25 cellular contexts compared by ENCODE assay signal in genomic region chr18:37612941-37613340, GRCh38. TPM values are rescaled to one million over a fixed set of nuclear protein-coding genes. Genes with fewer than 3 reads are reported as not detected.
DNase-seq lines count a peak whose midpoint lies in the region; ATAC-seq, FAIRE-seq and TF ChIP-seq lines count a peak whose summit lies in the region.
"Had no signal": no experiment of that assay in that cellular context is flagged by ENCODE, and none has a peak within 500 bp of the region (broad histone marks: within the 10 kb centered on the region; RNA-seq: fewer than 3 reads in every experiment).

No MANE protein-coding gene starts in this region.

- no peaks in the 10 kb centered on the region for H3K4me1 ChIP-seq in mesenchymal stem cell (ENCODE audit: control insufficient read depth, insufficient read depth, low read depth, low read length)
- H3K4me1 ChIP-seq: A549; BE2C; BLaER1 treated with 17β-estradiol and CSF1 and Interleukin-3, amounts not matched to agents 10 nM and 100 nM had no signal

- H3K4me3 Mint-ChIP-seq in HFFc6: no peak overlapping the region
- H3K4me3 Mint-ChIP-seq: CD14-positive monocyte; CD4-positive, alpha-beta T cell; CD8-positive, alpha-beta memory T cell; H9 had no signal

- H3K4ac ChIP-seq in mesenchymal stem cell (ENCODE audit: low read depth in 1 of 2, low read length in 2 of 2): no peak overlapping the region

- H4K91ac ChIP-seq in mesenchymal stem cell (ENCODE audit: low read length): no peak overlapping the region

- DNase-seq in D721Med (ENCODE audit: insufficient read length, low spot score) (peak; percentile 30), WERI-Rb-1 (peak; percentile 48), mesenchymal stem cell (no peak), left lobe of liver (ENCODE audit: low spot score) (no peak), HFFc6 (no peak)
- no peak for DNase-seq in activated CD4-positive, CD25-positive, alpha-beta regulatory T cell treated with anti-CD3 and anti-CD28 coated beads, Interleukin-2, amount 50 U/mL, for 72 hours
- DNase-seq: 8988T; ACHN; AML-193; BE2C; CD4-positive, alpha-beta T cell; CD8-positive, alpha-beta memory T cell; DMS153; DND-41; GM23248; H9 had no signal

- H3K4me3 ChIP-seq in WERI-Rb-1 (ENCODE audit: low read depth, low read length) (no peak overlapping the region), mesenchymal stem cell (ENCODE audit: insufficient read depth in 1 of 2, low read depth in 1 of 2, low read length in 2 of 2) (no peak overlapping the region)
- H3K4me3 ChIP-seq: A549; BLaER1 treated with 17β-estradiol and CSF1 and Interleukin-3, amounts not matched to agents 10 nM and 100 nM; GM23248 had no signal

- H3K79me1 ChIP-seq in mesenchymal stem cell (replicated peaks; ENCODE audit: low read length, poor library complexity, severe bottlenecking): no peaks in the 10 kb centered on the region

- H2BK15ac ChIP-seq in mesenchymal stem cell (ENCODE audit: low read depth, poor library complexity, severe bottlenecking): no peak overlapping the region

- H2BK12ac ChIP-seq in mesenchymal stem cell (ENCODE audit: low read length in 2 of 2): no peak overlapping the region

- no peak overlapping the region for H2AK5ac ChIP-seq in mesenchymal stem cell (ENCODE audit: low read length, severe bottlenecking)

- H3K27me3 ChIP-seq in WERI-Rb-1 (ENCODE audit: insufficient read depth, low read depth, severe bottlenecking): no peaks in the 10 kb centered on the region
- no peaks in the 10 kb centered on the region for H3K27me3 ChIP-seq in mesenchymal stem cell (ENCODE audit: control insufficient read depth in 1 of 2, insufficient read depth in 1 of 2, low read length in 2 of 2)
- H3K27me3 ChIP-seq: BE2C; BLaER1 treated with 17β-estradiol and CSF1 and Interleukin-3, amounts not matched to agents 10 nM and 100 nM had no signal

- no peaks in the 10 kb centered on the region; the same call in none of the 2 replicates for H3K27me3 Mint-ChIP-seq in HFFc6 (ENCODE audit: insufficient read depth)

- H3K4me1 Mint-ChIP-seq in HFFc6 (ENCODE audit: low read depth): no peaks in the 10 kb centered on the region
- H3K4me1 Mint-ChIP-seq: CD14-positive monocyte; CD8-positive, alpha-beta memory T cell had no signal

- no peak overlapping the region for H2AFZ ChIP-seq in mesenchymal stem cell (ENCODE audit: low read depth, low read length)
- H2AFZ ChIP-seq: GM23248 had no signal

- no peak overlapping the region for H3K27ac Mint-ChIP-seq in HFFc6
- H3K27ac Mint-ChIP-seq: CD14-positive monocyte; CD4-positive, alpha-beta T cell; CD8-positive, alpha-beta memory T cell; H9 had no signal

- TF ChIP-seq CTCF in D721Med (IDR thresholded peaks at IDR 0.05; ENCODE audit: insufficient read depth, missing control alignments): no peak
- TF ChIP-seq CTCF in WERI-Rb-1 (IDR thresholded peaks at IDR 0.05; ENCODE audit: low read depth, low read length): 0 out of 2 replicates have a peak, but pooled peaks have one; percentile 3
- no peak for TF ChIP-seq CTCF in HFFc6 (IDR thresholded peaks at IDR 0.05)

- 57% methylated on average over 3 of the region's 3 CpGs for WGBS in mesenchymal stem cell

- ATAC-seq in GM18858 (IDR thresholded peaks at IDR 0.05; ENCODE audit: unreplicated experiment): no peak
- no peak for ATAC-seq in left lobe of liver
- ATAC-seq: A549, HCT116 had no signal

- no peak overlapping the region for H2BK120ac ChIP-seq in mesenchymal stem cell (ENCODE audit: low read depth, low read length)

- H4K8ac ChIP-seq in mesenchymal stem cell (ENCODE audit: low read length): no peak overlapping the region

- no peak overlapping the region for H3K4me2 ChIP-seq in mesenchymal stem cell (ENCODE audit: low read length, poor library complexity, severe bottlenecking)
- H3K4me2 ChIP-seq: A549; BLaER1 treated with 17β-estradiol and CSF1 and Interleukin-3, amounts not matched to agents 10 nM and 100 nM had no signal

- H3K9me3 ChIP-seq in WERI-Rb-1 (ENCODE audit: severe bottlenecking): no peaks in the 10 kb centered on the region
- H3K9me3 ChIP-seq in mesenchymal stem cell (ENCODE audit: control insufficient read depth, low read length): no peaks in the 10 kb centered on the region
- H3K9me3 ChIP-seq: A549, BE2C had no signal

- H3K36me3 ChIP-seq in WERI-Rb-1 (no peaks in the 10 kb centered on the region), mesenchymal stem cell (ENCODE audit: control insufficient read depth in 1 of 2, insufficient read depth in 2 of 2, low read depth in 1 of 2, low read length in 2 of 2) (no peaks in the 10 kb centered on the region)
- H3K36me3 ChIP-seq: BE2C; BLaER1 treated with 17β-estradiol and CSF1 and Interleukin-3, amounts not matched to agents 10 nM and 100 nM had no signal

- H2BK5ac ChIP-seq in mesenchymal stem cell (ENCODE audit: low read depth, low read length, poor library complexity, severe bottlenecking): no peak overlapping the region

- no peak overlapping the region for H3K14ac ChIP-seq in mesenchymal stem cell (ENCODE audit: low read length in 2 of 2)

- H3K36me3 Mint-ChIP-seq in HFFc6 (ENCODE audit: low read depth): no peaks in the 10 kb centered on the region
- H3K36me3 Mint-ChIP-seq: CD14-positive monocyte; CD8-positive, alpha-beta memory T cell had no signal

- H3K23ac ChIP-seq in mesenchymal stem cell (ENCODE audit: low read length in 2 of 2): no peak overlapping the region

- peak overlapping the region; percentile 30 for H3K9ac ChIP-seq in mesenchymal stem cell (ENCODE audit: low read length)
- H3K9ac ChIP-seq: BLaER1 treated with 17β-estradiol and CSF1 and Interleukin-3, amounts not matched to agents 10 nM and 100 nM; GM23248 had no signal

- no peak overlapping the region for H3K18ac ChIP-seq in mesenchymal stem cell (ENCODE audit: low read depth in 1 of 2, low read length in 2 of 2)

- H3K27ac ChIP-seq in WERI-Rb-1: no peak overlapping the region
- H3K27ac ChIP-seq in mesenchymal stem cell (ENCODE audit: low read length, poor library complexity, severe bottlenecking): no peak overlapping the region
- H3K27ac ChIP-seq: A549; BLaER1 treated with 17β-estradiol and CSF1 and Interleukin-3, amounts not matched to agents 10 nM and 100 nM; GM23248 had no signal

- no peak for FAIRE-seq in D721Med (lab: Jason Lieb, UNC)
- FAIRE-seq: A549, G401.6, GM12892, GM19239 had no signal

- H3K9me3 Mint-ChIP-seq in HFFc6: peaks cover 19% of the 10 kb centered on the region
- H3K9me3 Mint-ChIP-seq: CD4-positive, alpha-beta T cell had no signal

RNA-seq across cellular contexts. Expression of gene CELF4, which starts 47.3 kb away (rescaled TPM):
- not detected for polyA plus RNA-seq in mesenchymal stem cell (2013, experiment 1 of 2)
- not detected for polyA plus RNA-seq in mesenchymal stem cell (2013, experiment 2 of 2)
- total RNA-seq in left lobe of liver: not detected
- not detected for total RNA-seq in HFFc6 (2021; fragmentation: NEBNext Ultra II Directional; extraction: Animal tissue kit (Norgen Biotek cat#: 25700))
- total RNA-seq: CD4-positive, alpha-beta T cell; CD8-positive, alpha-beta memory T cell; GM23248; H4 had no signal
- polyA plus RNA-seq: CD14-positive monocyte; CD8-positive, alpha-beta memory T cell had no signal

Comparison
In these comparisons a context has a peak if more than half of its experiments do, and no peak if none do; other contexts are left out.
1. DNase-seq: peak in D721Med (single experiment) and WERI-Rb-1 (single experiment); none in mesenchymal stem cell (single experiment), activated CD4-positive, CD25-positive, alpha-beta regulatory T cell treated with anti-CD3 and anti-CD28 coated beads, Interleukin-2, amount 50 U/mL, for 72 hours (single experiment), left lobe of liver (single experiment) and HFFc6 (single experiment).